In genomic region chr22:50314081-50314454, GRCh38 we compare ENCODE assay signal across 11 cellular contexts. TPM values are rescaled to one million over a fixed set of nuclear protein-coding genes. Genes with fewer than 3 reads are reported as not detected.
DNase-seq lines count a peak whose midpoint lies in the region; ATAC-seq, FAIRE-seq and TF ChIP-seq lines count a peak whose summit lies in the region.
"Had no signal": no experiment of that assay in that cellular context is flagged by ENCODE, and none has a peak within 500 bp of the region (broad histone marks: within the 10 kb centered on the region; RNA-seq: fewer than 3 reads in every experiment).

No MANE protein-coding gene starts in this region.

- no TSS peak for BruUV-seq in Panc1 (replicated peaks; lab: Mats Ljungman, UMichigan)

- H3K4me3 ChIP-seq in Panc1 (ENCODE audit: low read depth in 2 of 2, low read length in 2 of 2), result no peak overlapping the region
- peak overlapping the region; percentile 24 for H3K4me3 ChIP-seq in epithelial cell of proximal tubule (ENCODE audit: low read depth, low read length)
- H3K4me3 ChIP-seq in transverse colon, result peak overlapping the region in 1 of 4 donors; percentile 24

- POLR2A ChIA-PET in Panc1 (lab: Charles Lee), result interaction anchor here (0.5 kb wide), 1 partner anchor 42 kb away, joined by 6 read pairs; no protein-coding TSS in a partner anchor

- peak; percentile 7; the same call in 1 of the 2 replicates for ATAC-seq in Panc1

- intact Hi-C loops in Panc1 (cut with micrococcal nuclease; ENCODE audit: unreplicated experiment) (no loop called here), transverse colon (cut with DNase I; ENCODE audit: low total_unique reads) (no loop called here)

- 64% methylated on average over 6 of the region's 14 CpGs; no CpG with 5 or more reads in 1 of the 2 donors for WGBS in transverse colon (ENCODE audit: low coverage in 1 of 2), 2 donors

- no peak for TF ChIP-seq EP300 in transverse colon (IDR thresholded peaks at IDR 0.05; ENCODE audit: low read depth)

- peaks cover 16% of the 10 kb centered on the region for H3K4me1 ChIP-seq in Panc1 (ENCODE audit: control insufficient read depth, insufficient read depth, low read length)
- peaks cover 6 to 18% (median 14%) of the 10 kb centered on the region in 4 donors for H3K4me1 ChIP-seq in transverse colon

- H3K27me3 Mint-ChIP-seq in activated naive CD4-positive, alpha-beta T cell treated with anti-CD3 and anti-CD28 coated beads, Interleukin-2, amount 10 ng/mL, durations not matched to agents 7 days and 5 days, result peaks cover 16% of the 10 kb centered on the region

- peak overlapping the region; percentile 69 for H3K4me3 Mint-ChIP-seq in activated naive CD4-positive, alpha-beta T cell treated with anti-CD3 and anti-CD28 coated beads, Interleukin-2, amount 10 ng/mL, durations not matched to agents 7 days and 5 days

- H3K27ac ChIP-seq in Panc1 (ENCODE audit: low read length) (no peak overlapping the region), transverse colon (peak overlapping the region; percentile 57 to 73 (median 67))
- H3K27ac ChIP-seq: ascending aorta had no signal

- H3K36me3 Mint-ChIP-seq in activated naive CD4-positive, alpha-beta T cell treated with anti-CD3 and anti-CD28 coated beads, Interleukin-2, amount 10 ng/mL, durations not matched to agents 7 days and 5 days, result no peaks in the 10 kb centered on the region

- CTCF ChIA-PET in activated naive CD4-positive, alpha-beta T cell treated with anti-CD3 and anti-CD28 coated beads, Interleukin-2, amount 10 ng/mL, durations not matched to agents 7 days and 5 days (lab: Charles Lee), result interaction anchor here (0.7 to 1.6 kb wide), 4 partner anchors 11 to 40 kb away, joined by 3 to 4 read pairs (median 3); no protein-coding TSS in a partner anchor
- CTCF ChIA-PET in Panc1 (lab: Charles Lee), result no interaction called here

- H3K4me1 Mint-ChIP-seq in activated naive CD4-positive, alpha-beta T cell treated with anti-CD3 and anti-CD28 coated beads, Interleukin-2, amount 10 ng/mL, durations not matched to agents 7 days and 5 days, result peaks cover 19% of the 10 kb centered on the region

- no peak for TF ChIP-seq POLR2A in transverse colon (IDR thresholded peaks at IDR 0.05)

- H3K9me3 ChIP-seq in Panc1 (ENCODE audit: control insufficient read depth, insufficient read depth, low read depth, low read length), result no peaks in the 10 kb centered on the region
- no peaks in the 10 kb centered on the region for H3K9me3 ChIP-seq in transverse colon
- H3K9me3 ChIP-seq: ascending aorta, tibial nerve had no signal

- in situ Hi-C loops in Panc1 (cut with HindIII; ENCODE audit: low pct_unique_long_range_greater_than_20kb, low sequenced_read_pairs) (no loop called here), transverse colon (cut with MboI; ENCODE audit: low pct_ligation_motif_present in 1 of 4, low pct_unique_long_range_greater_than_20kb in 1 of 4, low sequenced_read_pairs in 3 of 4) (no loop called here)

- no peak for TF ChIP-seq CTCF in Panc1 (IDR thresholded peaks at IDR 0.05)
- TF ChIP-seq CTCF in epithelial cell of proximal tubule (conservative IDR thresholded peaks at IDR 0.05; ENCODE audit: low read depth, low read length), result no peak
- TF ChIP-seq CTCF in transverse colon (IDR thresholded peaks at IDR 0.05), result no peak

- H3K27me3 ChIP-seq in Panc1 (ENCODE audit: control insufficient read depth, insufficient read depth, low read length), result no peaks in the 10 kb centered on the region
- H3K27me3 ChIP-seq in transverse colon, result no peaks in the 10 kb centered on the region
- H3K27me3 ChIP-seq: ascending aorta, tibial nerve had no signal

- no peak for DNase-seq in activated naive CD4-positive, alpha-beta T cell treated with anti-CD3 and anti-CD28 coated beads, Interleukin-2, amount 10 ng/mL, durations not matched to agents 7 days and 5 days
- no peak for DNase-seq in activated naive CD4-positive, alpha-beta T cell treated with Interleukin-2 at 50 U/mL for 16 hours
- no peak for DNase-seq in Panc1 (ENCODE audit: low read depth, low spot score)
- no peak for DNase-seq in epithelial cell of proximal tubule (ENCODE audit: low read depth)
- DNase-seq in transverse colon, result no peak
- DNase-seq in hepatic stellate cell (ENCODE audit: low spot score), result no peak
- no peak for DNase-seq in HTR-8/SVneo (ENCODE audit: insufficient read length, low spot score)
- no peak for DNase-seq in NK-92 treated with Interleukin-12 subunit alpha and Interleukin-12 subunit beta, amount 100 ng/mL, for 24 hours (lab: John Stamatoyannopoulos, UW)
- DNase-seq: NCI-H187 treated with DMSO at 0.1 percent for 48 hours had no signal

- H3K36me3 ChIP-seq in Panc1 (ENCODE audit: control insufficient read depth, insufficient read depth, low read length), result no peaks in the 10 kb centered on the region
- no peaks in the 10 kb centered on the region for H3K36me3 ChIP-seq in transverse colon
- H3K36me3 ChIP-seq: ascending aorta had no signal

- peak overlapping the region; percentile 82 for H3K27ac Mint-ChIP-seq in activated naive CD4-positive, alpha-beta T cell treated with anti-CD3 and anti-CD28 coated beads, Interleukin-2, amount 10 ng/mL, durations not matched to agents 7 days and 5 days

- no peak for FAIRE-seq in HTR-8/SVneo (lab: Jason Lieb, UNC)

- H3K9me3 Mint-ChIP-seq in activated naive CD4-positive, alpha-beta T cell treated with anti-CD3 and anti-CD28 coated beads, Interleukin-2, amount 10 ng/mL, durations not matched to agents 7 days and 5 days, result no peaks in the 10 kb centered on the region

RNA-seq across cellular contexts. Expression of gene PLXNB2, which starts 6.6 kb away (rescaled TPM):
- total RNA-seq in Panc1 (2021; ENCODE audit: unreplicated experiment), result 227 TPM
- 239 TPM for polyA plus RNA-seq in Panc1 (2012; ENCODE audit: insufficient read length)
- 113 and 177 TPM in 2 replicates for total RNA-seq in epithelial cell of proximal tubule
- 100 to 1,000 TPM; 305 to 880 (median 460) TPM for total RNA-seq in transverse colon

RNA-seq across cellular contexts. Expression of gene DENND6B, which starts 12.7 kb away (rescaled TPM):
- total RNA-seq in Panc1 (2021; ENCODE audit: unreplicated experiment), result 5.8 TPM
- 7.2 TPM for polyA plus RNA-seq in Panc1 (2012; ENCODE audit: insufficient read length)
- 1.2 and 4.4 TPM in 2 replicates for total RNA-seq in epithelial cell of proximal tubule
- total RNA-seq in transverse colon, result 10 to 100 TPM in 2 of 4 donors, 1 to 10 TPM in 2; 3.2 to 22.7 (median 8.3) TPM

RNA-seq across cellular contexts. Expression of gene PPP6R2, which starts 29.1 kb away (rescaled TPM):
- total RNA-seq in Panc1 (2021; ENCODE audit: unreplicated experiment) (52.8 TPM), epithelial cell of proximal tubule (35.7 and 49.3 TPM in 2 replicates), transverse colon (100 to 1,000 TPM in 1 of 4 donors, 10 to 100 TPM in 3; 62.1 to 151 (median 77.8) TPM)
- polyA plus RNA-seq in Panc1 (2012; ENCODE audit: insufficient read length), result 63.7 TPM

RNA-seq across cellular contexts. Expression of gene MAPK11, which starts 43.9 kb away (rescaled TPM):
- 77.7 TPM for total RNA-seq in Panc1 (2021; ENCODE audit: unreplicated experiment)
- 105 TPM for polyA plus RNA-seq in Panc1 (2012; ENCODE audit: insufficient read length)
- 5.4 and 8.4 TPM in 2 replicates for total RNA-seq in epithelial cell of proximal tubule
- 1 to 10 TPM; 1.6 to 6.4 (median 2.7) TPM for total RNA-seq in transverse colon

RNA-seq across cellular contexts. Expression of gene MAPK12, which starts 52.6 kb away (rescaled TPM):
- total RNA-seq in Panc1 (2021; ENCODE audit: unreplicated experiment) (74.6 TPM), epithelial cell of proximal tubule (33.9 and 56.0 TPM in 2 replicates), transverse colon (1 to 10 TPM; 1.1 to 9.4 (median 3.3) TPM)
- polyA plus RNA-seq in Panc1 (2012; ENCODE audit: insufficient read length), result 81.1 TPM
